In genomic region chr4:113050837-113051236, GRCh38 we compare ENCODE assay signal across 20 cellular contexts. TPM values are rescaled to one million over a fixed set of nuclear protein-coding genes. Genes with fewer than 3 reads are reported as not detected.
DNase-seq lines count a peak whose midpoint lies in the region; ATAC-seq and TF ChIP-seq lines count a peak whose summit lies in the region.
"Had no signal": no experiment of that assay in that cellular context is flagged by ENCODE, and none has a peak within 500 bp of the region (broad histone marks: within the 10 kb centered on the region; RNA-seq: fewer than 3 reads in every experiment).

No MANE protein-coding gene starts in this region.

- H3K27me3 ChIP-seq in GM23338 (ENCODE audit: insufficient read depth) (no peaks in the 10 kb centered on the region), iPS-15b (ENCODE audit: control insufficient read depth, insufficient read depth, low read length) (no peaks in the 10 kb centered on the region), rectal smooth muscle tissue (ENCODE audit: control insufficient read depth, insufficient read depth, low read length) (no peaks in the 10 kb centered on the region)
- H3K27me3 ChIP-seq: MG63 had no signal

- ATAC-seq in GM23338: no peak
- no peak for ATAC-seq in WTC11
- no peak for ATAC-seq in HG03521 (IDR thresholded peaks at IDR 0.05; ENCODE audit: unreplicated experiment)
- ATAC-seq in stimulated activated naive B cell treated with anti-CD40 and anti-IgM and Interleukin-4, amounts not matched to agents 10 μg/mL and 1 μg/mL and 100 μg/mL, for 72 hours (replicated peaks): no peak

- H3F3A ChIP-seq in GM23338 (replicated peaks; ENCODE audit: low read depth): no peaks in the 10 kb centered on the region

- H3K27me3 Mint-ChIP-seq in GM23338 (ENCODE audit: insufficient read depth, low read depth, poor library complexity) (peaks cover 4% of the 10 kb centered on the region), WTC11 (ENCODE audit: low read depth) (no peaks in the 10 kb centered on the region)
- peaks cover 4 to 5% of the 10 kb centered on the region in 2 donors for H3K27me3 Mint-ChIP-seq in stimulated activated naive B cell treated with anti-CD40 and anti-IgM and Interleukin-4, amounts not matched to agents 10 μg/mL and 1 μg/mL and 100 μg/mL, for 72 hours

- CTCF ChIA-PET in WTC11 (lab: Charles Lee): interaction anchor here (1.3 kb wide), 1 partner anchor 14 kb away, joined by 4 read pairs; no protein-coding TSS in a partner anchor

- H3K4me3 Mint-ChIP-seq in GM23338: no peak overlapping the region; the same call in 2 of the 3 replicates
- no peak overlapping the region for H3K4me3 Mint-ChIP-seq in WTC11
- no peak overlapping the region for H3K4me3 Mint-ChIP-seq in stimulated activated naive B cell treated with anti-CD40 and anti-IgM and Interleukin-4, amounts not matched to agents 10 μg/mL and 1 μg/mL and 100 μg/mL, for 72 hours
- H3K4me3 Mint-ChIP-seq: CD4-positive, alpha-beta T cell; HFFc6 had no signal

- no peaks in the 10 kb centered on the region for H3K36me3 ChIP-seq in GM23338 (ENCODE audit: insufficient read depth)
- H3K36me3 ChIP-seq in iPS-15b (ENCODE audit: control insufficient read depth, insufficient read depth, low read length): no peaks in the 10 kb centered on the region
- H3K36me3 ChIP-seq in rectal smooth muscle tissue (ENCODE audit: control insufficient read depth, insufficient read depth, low read length): no peaks in the 10 kb centered on the region
- H3K36me3 ChIP-seq: MG63 had no signal

- peak overlapping the region; percentile 80 for H3K4me2 ChIP-seq in GM23338
- H3K4me2 ChIP-seq: KMS-11 had no signal

- no peaks in the 10 kb centered on the region for H3K9me2 ChIP-seq in GM23338 (ENCODE audit: insufficient read depth)

- H3K79me2 ChIP-seq in GM23338 (replicated peaks; ENCODE audit: insufficient read depth): peaks cover 20% of the 10 kb centered on the region

- no peaks in the 10 kb centered on the region for H4K20me1 ChIP-seq in GM23338 (replicated peaks; ENCODE audit: insufficient read depth)

- H2AFZ ChIP-seq in GM23338: no peak overlapping the region

- H3K27ac ChIP-seq in GM23338 (ENCODE audit: low read depth) (0 out of 2 replicates have a peak overlapping the region, but pooled peaks have one; percentile 76), rectal smooth muscle tissue (ENCODE audit: low read depth, low read length) (peak overlapping the region; percentile 22)
- H3K27ac ChIP-seq: KMS-11 had no signal

- DNase-seq in GM23338 (ENCODE audit: low spot score) (no peak), WTC11 (ENCODE audit: low spot score) (no peak), NCI-H146 treated with DMSO at 0.1 percent for 48 hours (lab: John Stamatoyannopoulos, UW; ENCODE audit: unreplicated experiment) (no peak)
- no peak for DNase-seq in stimulated activated naive B cell treated with anti-CD40 and anti-IgM and Interleukin-4, amounts not matched to agents 10 μg/mL and 1 μg/mL and 100 μg/mL, for 72 hours
- DNase-seq: ACHN; Calu3; CD4-positive, alpha-beta T cell; DMS79 treated with DMSO at 0.1 percent for 48 hours; GDM1; GOT3; HFFc6; MG63; NCI-H1092 treated with DMSO at 0.1 percent for 48 hours; NCI-H187 treated with DMSO at 0.1 percent for 48 hours; NCI-H2171 treated with DMSO at 0.1 percent for 48 hours; SIG-M5 had no signal

- H3K4me1 ChIP-seq in GM23338 (ENCODE audit: insufficient read depth): peaks cover 33% of the 10 kb centered on the region
- peaks cover 18% of the 10 kb centered on the region for H3K4me1 ChIP-seq in iPS-15b (ENCODE audit: control insufficient read depth, insufficient read depth, low read length)
- H3K4me1 ChIP-seq in rectal smooth muscle tissue (ENCODE audit: control insufficient read depth, insufficient read depth, low read length): no peaks in the 10 kb centered on the region

- peak overlapping the region; percentile 49; the same call in 1 of the 2 replicates for H3K4me3 ChIP-seq in GM23338
- H3K4me3 ChIP-seq in iPS-15b (ENCODE audit: low read depth, low read length): no peak overlapping the region
- no peak overlapping the region for H3K4me3 ChIP-seq in rectal smooth muscle tissue (ENCODE audit: low read length)
- H3K4me3 ChIP-seq: MG63 had no signal

- H3K9ac ChIP-seq in iPS-15b (ENCODE audit: low read depth, low read length): peak overlapping the region; percentile 18
- H3K9ac ChIP-seq in rectal smooth muscle tissue (ENCODE audit: low read length): no peak overlapping the region
- H3K9ac ChIP-seq: KMS-11 had no signal

- peaks cover 20% of the 10 kb centered on the region for H3K4me1 Mint-ChIP-seq in GM23338
- H3K4me1 Mint-ChIP-seq in WTC11: peaks cover 13% of the 10 kb centered on the region
- H3K4me1 Mint-ChIP-seq in stimulated activated naive B cell treated with anti-CD40 and anti-IgM and Interleukin-4, amounts not matched to agents 10 μg/mL and 1 μg/mL and 100 μg/mL, for 72 hours: no peaks in the 10 kb centered on the region

- TF ChIP-seq CTCF in GM23338 (conservative IDR thresholded peaks at IDR 0.05; ENCODE audit: low read depth in 2 of 2): no peak
- TF ChIP-seq CTCF in WTC11 (IDR thresholded peaks at IDR 0.05): no peak

- H3K9me3 ChIP-seq in iPS-15b (ENCODE audit: control insufficient read depth, insufficient read depth, low read length): no peaks in the 10 kb centered on the region
- H3K9me3 ChIP-seq: MG63 had no signal

- POLR2A ChIA-PET in WTC11 (lab: Charles Lee): no interaction called here

- H3K36me3 Mint-ChIP-seq in GM23338 (ENCODE audit: low read depth): no peaks in the 10 kb centered on the region
- no peaks in the 10 kb centered on the region for H3K36me3 Mint-ChIP-seq in WTC11
- H3K36me3 Mint-ChIP-seq in stimulated activated naive B cell treated with anti-CD40 and anti-IgM and Interleukin-4, amounts not matched to agents 10 μg/mL and 1 μg/mL and 100 μg/mL, for 72 hours: no peaks in the 10 kb centered on the region

- no peaks in the 10 kb centered on the region for H3K9me3 Mint-ChIP-seq in GM23338
- no peaks in the 10 kb centered on the region for H3K9me3 Mint-ChIP-seq in WTC11
- peaks cover 0 to 2% of the 10 kb centered on the region in 2 donors for H3K9me3 Mint-ChIP-seq in stimulated activated naive B cell treated with anti-CD40 and anti-IgM and Interleukin-4, amounts not matched to agents 10 μg/mL and 1 μg/mL and 100 μg/mL, for 72 hours
- H3K9me3 Mint-ChIP-seq: HFFc6 had no signal

- H3K27ac Mint-ChIP-seq in GM23338: peak overlapping the region; percentile 7; the same call in 1 of the 2 replicates
- peak overlapping the region; percentile 6 for H3K27ac Mint-ChIP-seq in WTC11
- H3K27ac Mint-ChIP-seq in stimulated activated naive B cell treated with anti-CD40 and anti-IgM and Interleukin-4, amounts not matched to agents 10 μg/mL and 1 μg/mL and 100 μg/mL, for 72 hours: no peak overlapping the region
- H3K27ac Mint-ChIP-seq: CD4-positive, alpha-beta T cell; HFFc6 had no signal

TF ChIP-seq in GM23338, 12 proteins besides CTCF, POLR2A, EP300 and RAD21 (continues in another document):
- TF ChIP-seq EZH2phosphoT487 (IDR thresholded peaks at IDR 0.05; ENCODE audit: unreplicated experiment): no peak

TF ChIP-seq in WTC11, 78 proteins besides CTCF, POLR2A, EP300 and RAD21 (continues in another document):
- TF ChIP-seq, protein P1, sequence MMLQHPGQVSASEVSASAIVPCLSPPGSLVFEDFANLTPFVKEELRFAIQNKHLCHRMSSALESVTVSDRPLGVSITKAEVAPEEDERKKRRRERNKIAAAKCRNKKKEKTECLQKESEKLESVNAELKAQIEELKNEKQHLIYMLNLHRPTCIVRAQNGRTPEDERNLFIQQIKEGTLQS (CRISPR knock-in tag; conservative IDR thresholded peaks at IDR 0.05): no peak
- TF ChIP-seq RORB (CRISPR knock-in tag; IDR thresholded peaks at IDR 0.05): no peak
- TF ChIP-seq ELF4 (CRISPR knock-in tag; IDR thresholded peaks at IDR 0.05; ENCODE audit: low read depth): no peak
- no peak for TF ChIP-seq IRF1 (CRISPR knock-in tag; IDR thresholded peaks at IDR 0.05)
- TF ChIP-seq, protein P2, sequence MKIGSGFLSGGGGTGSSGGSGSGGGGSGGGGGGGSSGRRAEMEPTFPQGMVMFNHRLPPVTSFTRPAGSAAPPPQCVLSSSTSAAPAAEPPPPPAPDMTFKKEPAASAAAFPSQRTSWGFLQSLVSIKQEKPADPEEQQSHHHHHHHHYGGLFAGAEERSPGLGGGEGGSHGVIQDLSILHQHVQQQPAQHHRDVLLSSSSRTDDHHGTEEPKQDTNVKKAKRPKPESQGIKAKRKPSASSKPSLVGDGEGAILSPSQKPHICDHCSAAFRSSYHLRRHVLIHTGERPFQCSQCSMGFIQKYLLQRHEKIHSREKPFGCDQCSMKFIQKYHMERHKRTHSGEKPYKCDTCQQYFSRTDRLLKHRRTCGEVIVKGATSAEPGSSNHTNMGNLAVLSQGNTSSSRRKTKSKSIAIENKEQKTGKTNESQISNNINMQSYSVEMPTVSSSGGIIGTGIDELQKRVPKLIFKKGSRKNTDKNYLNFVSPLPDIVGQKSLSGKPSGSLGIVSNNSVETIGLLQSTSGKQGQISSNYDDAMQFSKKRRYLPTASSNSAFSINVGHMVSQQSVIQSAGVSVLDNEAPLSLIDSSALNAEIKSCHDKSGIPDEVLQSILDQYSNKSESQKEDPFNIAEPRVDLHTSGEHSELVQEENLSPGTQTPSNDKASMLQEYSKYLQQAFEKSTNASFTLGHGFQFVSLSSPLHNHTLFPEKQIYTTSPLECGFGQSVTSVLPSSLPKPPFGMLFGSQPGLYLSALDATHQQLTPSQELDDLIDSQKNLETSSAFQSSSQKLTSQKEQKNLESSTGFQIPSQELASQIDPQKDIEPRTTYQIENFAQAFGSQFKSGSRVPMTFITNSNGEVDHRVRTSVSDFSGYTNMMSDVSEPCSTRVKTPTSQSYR (CRISPR knock-in tag; IDR thresholded peaks at IDR 0.05): no peak
- no peak for TF ChIP-seq ZMAT4 (CRISPR knock-in tag; IDR thresholded peaks at IDR 0.05)
- TF ChIP-seq ESRRA (CRISPR knock-in tag; IDR thresholded peaks at IDR 0.05; ENCODE audit: borderline replicate concordance): no peak
- no peak for TF ChIP-seq NFYB (CRISPR knock-in tag; conservative IDR thresholded peaks at IDR 0.05; ENCODE audit: low read depth)
- no peak for TF ChIP-seq ZNF138 (CRISPR knock-in tag; conservative IDR thresholded peaks at IDR 0.05)
- TF ChIP-seq CBFB (CRISPR knock-in tag; IDR thresholded peaks at IDR 0.05; ENCODE audit: low read depth): no peak

RNA-seq across cellular contexts. Expression of gene ANK2, which starts 1.4 kb away (rescaled TPM):
- total RNA-seq in GM23338 (2014; rRNA removed; shearing (Covaris generic)): 23.8 and 40.4 TPM in 2 replicates
- polyA plus RNA-seq in GM23338 (2016; fragmentation: Nextera tagmentation; extraction: Ambion mirVana): 7.3 and 7.7 TPM in 2 replicates
- 27.9 to 33.7 TPM (median 30.8 TPM) in 3 replicates for total RNA-seq in WTC11 (2021)
